ENCODE assay signal across 9 cellular contexts in the genomic region with DNA sequence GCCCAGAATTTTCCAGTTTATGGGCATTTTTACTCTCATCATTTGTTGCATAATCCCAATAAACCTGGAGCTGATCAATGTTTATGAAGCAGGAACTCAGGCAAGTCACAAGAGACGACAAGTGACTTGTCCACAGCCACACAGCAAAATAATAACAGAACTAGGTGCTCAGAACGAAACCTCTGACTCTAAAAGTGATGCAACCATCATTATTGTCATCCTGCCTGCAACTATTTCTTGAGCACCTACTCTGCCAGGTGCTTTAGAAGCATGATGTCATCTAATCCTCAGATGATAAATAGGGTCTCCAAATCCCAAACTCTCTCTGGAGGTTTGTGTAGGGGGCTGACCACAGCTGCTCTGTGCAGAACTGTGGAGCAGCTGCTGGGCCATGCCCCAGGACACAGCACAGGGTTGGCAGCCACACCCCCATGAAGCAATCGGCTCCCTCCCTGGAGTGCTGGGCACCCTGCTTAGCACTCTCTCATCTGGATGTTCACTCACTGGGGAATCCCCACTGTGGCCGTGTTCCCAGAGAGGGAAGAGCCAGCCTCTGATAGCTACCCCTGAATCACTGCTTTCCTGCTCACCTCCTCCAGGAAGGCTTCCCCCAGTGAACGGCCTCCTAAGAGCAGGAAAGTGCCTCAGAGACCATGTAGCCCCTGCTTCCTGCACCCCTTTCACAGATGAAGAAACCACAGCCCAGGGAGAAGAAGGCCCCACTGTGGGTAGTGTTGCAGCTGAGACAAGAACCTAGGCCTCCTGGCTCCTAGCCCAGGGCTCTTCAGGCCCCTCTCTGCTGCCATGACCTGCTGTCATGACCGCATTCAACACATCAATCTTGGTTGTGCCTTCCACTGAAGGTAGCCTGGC. TPM values are rescaled to one million over a fixed set of nuclear protein-coding genes. Genes with fewer than 3 reads are reported as not detected.
DNase-seq lines count a peak whose midpoint lies in the region; ATAC-seq lines count a peak whose summit lies in the region.
"Had no signal": no experiment of that assay in that cellular context is flagged by ENCODE, and none has a peak within 500 bp of the region (broad histone marks: within the 10 kb centered on the region; RNA-seq: fewer than 3 reads in every experiment).

No MANE protein-coding gene starts in this region.

- peak; percentile 48 for DNase-seq in DMS53 (lab: John Stamatoyannopoulos, UW)
- DNase-seq in DMS53 treated with DMSO at 0.1 percent for 48 hours (lab: John Stamatoyannopoulos, UW; ENCODE audit: unreplicated experiment): no peak
- DNase-seq in activated naive CD4-positive, alpha-beta T cell treated with anti-CD3 and anti-CD28 coated beads, Interleukin-2, amount 50 U/mL, for 72 hours (ENCODE audit: low spot score in 2 of 2): peak in 1 of 2 donors; percentile 53
- DNase-seq in NCI-H2081 treated with DMSO at 0.1 percent for 48 hours (lab: John Stamatoyannopoulos, UW): no peak
- DNase-seq in activated CD4-positive, CD25-positive, alpha-beta regulatory T cell (lab: John Stamatoyannopoulos, UW): no peak

- peak overlapping the region; percentile 76 to 98 for H3K27ac Mint-ChIP-seq in activated naive CD4-positive, alpha-beta T cell treated with anti-CD3 and anti-CD28 coated beads, Interleukin-2, amount 50 U/mL, for 72 hours

- ATAC-seq in HG03378 (IDR thresholded peaks at IDR 0.05; ENCODE audit: unreplicated experiment) (peak; percentile 57), HG03097 (IDR thresholded peaks at IDR 0.05; ENCODE audit: low FRiP score, unreplicated experiment) (no peak)
- ATAC-seq in activated naive CD4-positive, alpha-beta T cell treated with anti-CD3 and anti-CD28 coated beads, Interleukin-2, amount 50 U/mL, for 72 hours: peak; percentile 60 to 78

- peak overlapping the region in 15 of 21 experiments; percentile 13 to 94 (median 81) for H3K27ac ChIP-seq in skin epidermis
- H3K27ac ChIP-seq: 22Rv1 had no signal

- H3K4me3 ChIP-seq in skin epidermis: peak overlapping the region in 6 of 7 experiments; percentile 24 to 58 (median 53)

- no peaks in the 10 kb centered on the region for H3K9me3 Mint-ChIP-seq in activated naive CD4-positive, alpha-beta T cell treated with anti-CD3 and anti-CD28 coated beads, Interleukin-2, amount 50 U/mL, for 72 hours

- H3K36me3 Mint-ChIP-seq in activated naive CD4-positive, alpha-beta T cell treated with anti-CD3 and anti-CD28 coated beads, Interleukin-2, amount 50 U/mL, for 72 hours: peaks cover 0 to 6% of the 10 kb centered on the region in 2 donors

RNA-seq across cellular contexts. Expression of a gene that starts 2.1 kb away (rescaled TPM):
- 1 to 10 TPM; 1.4 to 9.6 TPM for total RNA-seq in activated naive CD4-positive, alpha-beta T cell treated with anti-CD3 and anti-CD28 coated beads, Interleukin-2, amount 50 U/mL, for 72 hours

RNA-seq across cellular contexts. Expression of a gene that starts 34.7 kb away (rescaled TPM):
- total RNA-seq in activated naive CD4-positive, alpha-beta T cell treated with anti-CD3 and anti-CD28 coated beads, Interleukin-2, amount 50 U/mL, for 72 hours: 1 to 10 TPM; 5.1 to 6.7 TPM
